In genomic region chrX:16125520-16126149, GRCh38 we compare ENCODE assay signal across 15 cellular contexts. TPM values are rescaled to one million over a fixed set of nuclear protein-coding genes. Genes with fewer than 3 reads are reported as not detected.
A peak's percentile ranks its signal among the peaks of the same experiment; 100 is the strongest.
DNase-seq lines count a peak whose midpoint lies in the region; ATAC-seq and TF ChIP-seq lines count a peak whose summit lies in the region.
"Had no signal": no experiment of that assay in that cellular context is flagged by ENCODE, and none has a peak within 500 bp of the region (broad histone marks: within the 10 kb centered on the region; RNA-seq: fewer than 3 reads in every experiment).

No MANE protein-coding gene starts in this region.

- POLR2A ChIA-PET in IMR-90 (lab: Charles Lee; ENCODE audit: unreplicated experiment) = no interaction called here
- POLR2A ChIA-PET in HEK293T (lab: Yijun Ruan, JAX) = no interaction called here

- peaks cover 0 to 17% of the 10 kb centered on the region in 2 experiments; a peak in 2 of 4 replicates for H3K79me1 ChIP-seq in IMR-90 (ENCODE audit: low read depth in 1 of 2, low read length in 2 of 2)

- peak overlapping the region; percentile 62; the same call in 1 of the 2 replicates for H3K23ac ChIP-seq in IMR-90 (ENCODE audit: low read depth, low read length)

- H4K5ac ChIP-seq in IMR-90 (ENCODE audit: low read depth, low read length) = peak overlapping the region; percentile 27; the same call in 1 of the 2 replicates

- H3K4me1 ChIP-seq in IMR-90 (ENCODE audit: control insufficient read depth, insufficient read depth, low read length) (peaks cover 2% of the 10 kb centered on the region; the same call in 1 of the 2 replicates), iPS-18a (ENCODE audit: control insufficient read depth, low read depth, low read length) (peaks cover 21% of the 10 kb centered on the region)

- peak overlapping the region; percentile 65 for H2BK20ac ChIP-seq in IMR-90 (ENCODE audit: low read depth, low read length)

- peak overlapping the region; percentile 80 for H3K4ac ChIP-seq in IMR-90 (ENCODE audit: low read depth, low read length)

- H3K14ac ChIP-seq in IMR-90 (replicated peaks; ENCODE audit: low read depth, low read length) = peak overlapping the region; percentile 88

- no TSS peak for BruUV-seq in IMR-90 (replicated peaks; lab: Mats Ljungman, UMichigan)

- dilution Hi-C loops in IMR-90 (cut with HindIII; ENCODE audit: low sequenced_read_pairs, unreplicated experiment) = no loop called here

- H3K27me3 ChIP-seq in IMR-90 (ENCODE audit: control insufficient read depth, insufficient read depth, low read length) (no peaks in the 10 kb centered on the region; the same call in 1 of the 2 replicates), iPS-18a (ENCODE audit: control insufficient read depth, insufficient read depth, low read length) (no peaks in the 10 kb centered on the region)
- H3K27me3 ChIP-seq: cardiac muscle cell had no signal

- H2BK15ac ChIP-seq in IMR-90 (ENCODE audit: low read depth, low read length) = peak overlapping the region; percentile 49; the same call in 1 of the 3 replicates

- peak overlapping the region; percentile 51; the same call in 1 of the 2 replicates for H3K18ac ChIP-seq in IMR-90 (ENCODE audit: low read depth, low read length)

- no peak overlapping the region for H2AK5ac ChIP-seq in IMR-90 (ENCODE audit: low read depth, low read length)

- no peak for TF ChIP-seq POLR2A in IMR-90 (IDR thresholded peaks at IDR 0.05; ENCODE audit: low read depth, low read length)

- TF ChIP-seq CTCF in AG10803 (conservative IDR thresholded peaks at IDR 0.05; ENCODE audit: low read length) = no peak
- TF ChIP-seq CTCF in IMR-90 (conservative IDR thresholded peaks at IDR 0.05; ENCODE audit: low read depth, low read length) = no peak

- H3K9me3 ChIP-seq in IMR-90 (ENCODE audit: control insufficient read depth, insufficient read depth, low read length) (no peaks in the 10 kb centered on the region), iPS-18a (ENCODE audit: control insufficient read depth, low read depth, low read length) (no peaks in the 10 kb centered on the region)

- no peaks in the 10 kb centered on the region for H3K36me3 ChIP-seq in IMR-90 (ENCODE audit: control insufficient read depth, insufficient read depth, low read length)
- no peaks in the 10 kb centered on the region for H3K36me3 ChIP-seq in iPS-18a (ENCODE audit: control insufficient read depth, low read depth, low read length)
- H3K36me3 ChIP-seq: cardiac muscle cell had no signal

- no peaks in the 10 kb centered on the region for H4K20me1 ChIP-seq in IMR-90 (ENCODE audit: insufficient read depth, low read length)

- H3K9me1 ChIP-seq in IMR-90 (ENCODE audit: insufficient read depth, low read length) = no peaks in the 10 kb centered on the region

- H3K4me2 ChIP-seq in IMR-90 (ENCODE audit: low read depth, low read length) = peak overlapping the region; percentile 20

- no peak for DNase-seq in AG10803 (ENCODE audit: low read depth)
- DNase-seq in IMR-90 = no peak
- DNase-seq in NOMO-1 treated with DMSO at 0.1 percent for 48 hours (lab: John Stamatoyannopoulos, UW; ENCODE audit: unreplicated experiment) = peak; percentile 35
- no peak for DNase-seq in NCI-H2171 (lab: John Stamatoyannopoulos, UW)
- DNase-seq in C1 segment of cervical spinal cord (lab: John Stamatoyannopoulos, UW) = no peak
- DNase-seq in LoVo (ENCODE audit: low spot score) = no peak
- no peak for DNase-seq in HEK293T (ENCODE audit: extremely low spot score)
- DNase-seq: activated naive CD4-positive, alpha-beta T cell treated with anti-CD3 and anti-CD28 coated beads, Interleukin-2, amount 10 ng/mL, durations not matched to agents 7 days and 5 days; NCI-H187 treated with DMSO at 0.1 percent for 48 hours; stimulated activated CD4-positive, alpha-beta T cell treated with anti-CD3 and anti-CD28 coated beads, Interleukin-2, amount 100 ng/mL, for 48 hours; stimulated activated naive B cell treated with anti-CD40 and anti-IgM and Interleukin-4, amounts not matched to agents 10 μg/mL and 1 μg/mL and 100 μg/mL, for 72 hours had no signal

- peak overlapping the region; percentile 56 for H2AK9ac ChIP-seq in IMR-90 (replicated peaks; ENCODE audit: low read depth, low read length, poor library complexity)

- H4K91ac ChIP-seq in IMR-90 (ENCODE audit: insufficient read depth, low read depth, low read length) = peak overlapping the region; percentile 29; the same call in 1 of the 2 replicates

- no peak for TF ChIP-seq RAD21 in IMR-90 (IDR thresholded peaks at IDR 0.05; ENCODE audit: low read length)

- 29% methylated on average over 1 of the region's 5 CpGs; no CpG with 5 or more reads in 1 of the 2 experiments for WGBS in IMR-90 (ENCODE audit: extremely low coverage in 2 of 2, insufficient read length in 1 of 2), 2 experiments

- H3K9ac ChIP-seq in IMR-90 (ENCODE audit: low read depth, low read length) (no peak overlapping the region), iPS-18a (ENCODE audit: low read length) (peak overlapping the region; percentile 37)

- H2AFZ ChIP-seq in IMR-90 (replicated peaks; ENCODE audit: low read length, poor library complexity) = no peak overlapping the region

- intact Hi-C loops in IMR-90 (cut with micrococcal nuclease) = loop anchor here (10.0 kb wide), 1 partner anchor 179 kb away; no protein-coding TSS in a partner anchor

- peak overlapping the region; percentile 56 for H3K4me3 ChIP-seq in AG10803 (ENCODE audit: low read length)
- H3K4me3 ChIP-seq in IMR-90 (ENCODE audit: insufficient read depth, low read depth, low read length) = peak overlapping the region; percentile 29; the same call in 1 of the 2 replicates
- H3K4me3 ChIP-seq in iPS-18a (ENCODE audit: low read length) = peak overlapping the region; percentile 56
- H3K4me3 ChIP-seq: cardiac muscle cell had no signal

- no peak for ATAC-seq in IMR-90 (ENCODE audit: low read depth)
- ATAC-seq: stimulated activated naive B cell treated with anti-CD40 and anti-IgM and Interleukin-4, amounts not matched to agents 10 μg/mL and 1 μg/mL and 100 μg/mL, for 72 hours had no signal

- H2BK5ac ChIP-seq in IMR-90 (ENCODE audit: low read depth, low read length, poor library complexity, severe bottlenecking) = no peak overlapping the region

- CTCF ChIA-PET in IMR-90 (lab: Yijun Ruan, JAX) = interaction anchor here (1.1 to 1.7 kb wide), 2 partner anchors 13 to 311 kb away, joined by 3 to 6 read pairs; no protein-coding TSS in a partner anchor
- CTCF ChIA-PET in HEK293T (lab: Yijun Ruan, JAX) = no interaction called here

- no peak overlapping the region; the same call in 1 of the 2 replicates for H3K56ac ChIP-seq in IMR-90 (ENCODE audit: extremely low read depth, insufficient read depth, low read length)

- in situ Hi-C loops in IMR-90 (cut with MboI; ENCODE audit: low sequenced_read_pairs) = loop anchor here (10.0 kb wide), 2 partner anchors 309 to 539 kb away; no protein-coding TSS in a partner anchor

- no peak overlapping the region for H3K27ac ChIP-seq in IMR-90 (ENCODE audit: insufficient read depth, low read length)
- H3K27ac ChIP-seq in iPS-18a (ENCODE audit: low read length) = no peak overlapping the region
- H3K27ac ChIP-seq: cardiac muscle cell had no signal

- peak overlapping the region; percentile 74 for H2BK120ac ChIP-seq in IMR-90 (ENCODE audit: low read depth, low read length)

- H4K8ac ChIP-seq in IMR-90 (ENCODE audit: low read depth in 2 of 2, low read length in 2 of 2) = peak overlapping the region in 1 of 2 experiments; percentile 62; a peak in 1 of 4 replicates

TF ChIP-seq in IMR-90, 13 proteins besides CTCF, POLR2A, EP300 and RAD21:
- TF ChIP-seq NFE2L2 (IDR thresholded peaks at IDR 0.05; ENCODE audit: low read depth, low read length) (no peak), BHLHE40 (IDR thresholded peaks at IDR 0.05; ENCODE audit: low read depth, low read length) (no peak), USF2 (IDR thresholded peaks at IDR 0.05; ENCODE audit: low read depth, low read length) (no peak), MAZ (IDR thresholded peaks at IDR 0.05; ENCODE audit: borderline replicate concordance, low read depth, low read length) (no peak), CEBPB (IDR thresholded peaks at IDR 0.05; ENCODE audit: low read depth, low read length) (no peak), MAFK (IDR thresholded peaks at IDR 0.05; ENCODE audit: low read depth, low read length) (no peak), MXI1 (IDR thresholded peaks at IDR 0.05; ENCODE audit: borderline replicate concordance, low read depth, low read length) (no peak)

TF ChIP-seq in HEK293T, 16 proteins besides CTCF, POLR2A, EP300 and RAD21:
- no peak for TF ChIP-seq SP1 (IDR thresholded peaks at IDR 0.05)
- no peak for TF ChIP-seq SUZ12 (IDR thresholded peaks at IDR 0.05)
- TF ChIP-seq ZNF384 (IDR thresholded peaks at IDR 0.05) = no peak
- no peak for TF ChIP-seq FOXM1 (IDR thresholded peaks at IDR 0.05; ENCODE audit: borderline replicate concordance)
- no peak for TF ChIP-seq BHLHE40 (IDR thresholded peaks at IDR 0.05; ENCODE audit: borderline replicate concordance)

RNA-seq across cellular contexts. Expression of gene GRPR, which starts 2.3 kb away (rescaled TPM):
- 13.6 and 16.4 TPM in 2 replicates for total RNA-seq in IMR-90 (2012; rRNA removed)
- polyA plus RNA-seq in IMR-90 (2012; rRNA removed) = 9.2 and 10.9 TPM in 2 replicates
- 4.6 and 4.7 TPM in 2 replicates for polyA plus RNA-seq in IMR-90 (2012; cell fraction: cytosol; rRNA removed)
- polyA plus RNA-seq in IMR-90 (2012; cell fraction: nucleus; rRNA removed; ENCODE audit: low replicate concordance) = 5.1 and 6.2 TPM in 2 replicates

RNA-seq across cellular contexts. Expression of gene MAGEB17, which starts 41.6 kb away (rescaled TPM):
- total RNA-seq in IMR-90 (2012; rRNA removed) = under 0.01 TPM in 2 replicates
- 0.34 and 0.62 TPM in 2 replicates for polyA plus RNA-seq in IMR-90 (2012; rRNA removed)
- 0.08 and 0.15 TPM in 2 replicates for polyA plus RNA-seq in IMR-90 (2012; cell fraction: cytosol; rRNA removed)
- polyA plus RNA-seq in IMR-90 (2012; cell fraction: nucleus; rRNA removed; ENCODE audit: low replicate concordance) = 1.7 and 1.8 TPM in 2 replicates
- total RNA-seq: cardiac muscle cell, mononuclear cell, pulmonary artery endothelial cell had no signal
